Comparison of ENCODE assay signal across 23 cellular contexts in genomic region chr11:126054882-126055281, GRCh38. TPM values are rescaled to one million over a fixed set of nuclear protein-coding genes. Genes with fewer than 3 reads are reported as not detected.
DNase-seq lines count a peak whose midpoint lies in the region; ATAC-seq, FAIRE-seq and TF ChIP-seq lines count a peak whose summit lies in the region.
"Had no signal": no experiment of that assay in that cellular context is flagged by ENCODE, and none has a peak within 500 bp of the region (broad histone marks: within the 10 kb centered on the region; RNA-seq: fewer than 3 reads in every experiment).

No MANE protein-coding gene starts in this region.

- no peak overlapping the region for H3K18ac ChIP-seq in mesenchymal stem cell (ENCODE audit: low read depth in 1 of 2, low read length in 2 of 2)

- no TSS peak for BruUV-seq in GM12878 (replicated peaks; lab: Mats Ljungman, UMichigan)

- H3K9me3 ChIP-seq in GM12878 (replicated peaks; ENCODE audit: control insufficient read depth, insufficient read depth, low read length) (no peaks in the 10 kb centered on the region), mesenchymal stem cell (ENCODE audit: control insufficient read depth, low read length) (no peaks in the 10 kb centered on the region)
- H3K9me3 ChIP-seq: BLaER1, Caco-2 had no signal

- in situ Hi-C loops in GM12878 (cut with MboI), result no loop called here

- CTCF ChIA-PET in GM12878 (lab: Yijun Ruan, JAX), result no interaction called here

- H4K8ac ChIP-seq in mesenchymal stem cell (ENCODE audit: low read length), result no peak overlapping the region

- no peaks in the 10 kb centered on the region; the same call in 1 of the 2 replicates for H3K79me2 ChIP-seq in GM12878 (ENCODE audit: control insufficient read depth, insufficient read depth, low read length)

- no peak overlapping the region for H2AFZ ChIP-seq in GM12878 (ENCODE audit: control insufficient read depth, low read depth, low read length)
- no peak overlapping the region for H2AFZ ChIP-seq in mesenchymal stem cell (ENCODE audit: low read depth, low read length)
- H2AFZ ChIP-seq: GM23248 had no signal

- DNase-seq in GM12892 (ENCODE audit: insufficient read length), result no peak
- DNase-seq in GM12878 (ENCODE audit: low read depth, low spot score), result no peak
- no peak for DNase-seq in mesenchymal stem cell
- no peak for DNase-seq in dedifferentiated amniotic fluid mesenchymal stem cell (ENCODE audit: extremely low spot score)
- DNase-seq: Caco-2; CD4-positive, CD25-positive, alpha-beta regulatory T cell; CD8-positive, alpha-beta T cell; DMS153; DND-41; GM23248; H7; HCEC 1CT had no signal

- H2BK5ac ChIP-seq in mesenchymal stem cell (ENCODE audit: low read depth, low read length, poor library complexity, severe bottlenecking), result no peak overlapping the region

- WGBS in GM12878 (ENCODE audit: insufficient coverage, insufficient replicate concordance, low lambda C conversion rate, missing lambda C conversion rate), result 71% methylated on average over 5 of the region's 5 CpGs
- 96% methylated on average over 4 of the region's 5 CpGs for WGBS in mesenchymal stem cell

- H3K4me1 ChIP-seq in GM12878 (ENCODE audit: control insufficient read depth, insufficient read depth, low read length) (no peaks in the 10 kb centered on the region), mesenchymal stem cell (ENCODE audit: control insufficient read depth, insufficient read depth, low read depth, low read length) (no peaks in the 10 kb centered on the region)
- H3K4me1 ChIP-seq: BLaER1, Caco-2 had no signal

- no peak overlapping the region for H4K91ac ChIP-seq in mesenchymal stem cell (ENCODE audit: low read length)

- H3K27me3 ChIP-seq in GM12878 (replicated peaks in 1 of 2; ENCODE audit: control insufficient read depth in 2 of 2, insufficient read depth in 2 of 2, low read length in 1 of 2), result peaks cover 0 to 3% of the 10 kb centered on the region in 2 experiments; a peak in 2 of 4 replicates
- peaks cover 0 to 19% of the 10 kb centered on the region in 2 experiments for H3K27me3 ChIP-seq in mesenchymal stem cell (ENCODE audit: control insufficient read depth in 1 of 2, insufficient read depth in 1 of 2, low read length in 2 of 2)
- H3K27me3 ChIP-seq: BLaER1 had no signal

- H4K20me1 ChIP-seq in GM12878 (ENCODE audit: control insufficient read depth, insufficient read depth), result no peaks in the 10 kb centered on the region
- H4K20me1 ChIP-seq: BLaER1 had no signal

- H3K27ac ChIP-seq in GM12878 (ENCODE audit: control insufficient read depth, insufficient read depth), result no peak overlapping the region
- no peak overlapping the region for H3K27ac ChIP-seq in mesenchymal stem cell (ENCODE audit: low read length, poor library complexity, severe bottlenecking)
- H3K27ac ChIP-seq: 22Rv1, BLaER1, C4-2B, GM23248 had no signal

- no peak overlapping the region for H3K14ac ChIP-seq in mesenchymal stem cell (ENCODE audit: low read length in 2 of 2)

- intact Hi-C loops in GM12878 (cut with micrococcal nuclease; ENCODE audit: unreplicated experiment), result loop anchor here (5.0 kb wide), 1 partner anchor 53 kb away; no protein-coding TSS in a partner anchor

- H3K9ac ChIP-seq in GM12878 (ENCODE audit: control insufficient read depth, insufficient read depth, low read length), result no peak overlapping the region
- peak overlapping the region; percentile 10 for H3K9ac ChIP-seq in mesenchymal stem cell (ENCODE audit: low read length)
- H3K9ac ChIP-seq: BLaER1, GM23248 had no signal

- no peak overlapping the region for H2BK120ac ChIP-seq in mesenchymal stem cell (ENCODE audit: low read depth, low read length)

- FAIRE-seq in GM12892 (lab: Jason Lieb, UNC), result peak; percentile 38
- FAIRE-seq in GM12878 (lab: Jason Lieb, UNC), result no peak
- FAIRE-seq: A204.1, G401.6, GM18507, GM19239, H1 had no signal

- no peak overlapping the region for H2BK12ac ChIP-seq in mesenchymal stem cell (ENCODE audit: low read length in 2 of 2)

- H3K4ac ChIP-seq in mesenchymal stem cell (ENCODE audit: low read depth in 1 of 2, low read length in 2 of 2), result no peak overlapping the region

- ATAC-seq in GM12878 (no peak), HG03039 (IDR thresholded peaks at IDR 0.05; ENCODE audit: unreplicated experiment) (no peak), GM18511 (IDR thresholded peaks at IDR 0.05; ENCODE audit: unreplicated experiment) (no peak)
- ATAC-seq: CD8-positive, alpha-beta T cell had no signal

- no peak overlapping the region for H2AK5ac ChIP-seq in mesenchymal stem cell (ENCODE audit: low read length, severe bottlenecking)

- no peak for TF ChIP-seq RAD21 in GM12878 (IDR thresholded peaks at IDR 0.05; ENCODE audit: insufficient read depth, low read depth, low read length)

- RAD21 ChIA-PET in GM12878 (lab: Charles Lee; ENCODE audit: unreplicated experiment), result interaction anchor here (0.9 kb wide), 1 partner anchor 70 kb away, joined by 4 read pairs; no protein-coding TSS in a partner anchor

- H3K4me2 ChIP-seq in GM12878 (ENCODE audit: control insufficient read depth, insufficient read depth) (no peak overlapping the region), mesenchymal stem cell (ENCODE audit: low read length, poor library complexity, severe bottlenecking) (no peak overlapping the region)
- H3K4me2 ChIP-seq: BLaER1 had no signal

- TF ChIP-seq POLR2A in GM12892 (IDR thresholded peaks at IDR 0.05; ENCODE audit: low read depth, low read length) (no peak), GM12878 (IDR thresholded peaks at IDR 0.05; ENCODE audit: low read depth, low read length) (no peak)

- no peak overlapping the region for H3K4me3 ChIP-seq in GM12878
- H3K4me3 ChIP-seq in mesenchymal stem cell (ENCODE audit: insufficient read depth in 1 of 2, low read depth in 1 of 2, low read length in 2 of 2), result peak overlapping the region in 1 of 2 experiments; percentile 84
- H3K4me3 ChIP-seq: BLaER1, GM23248 had no signal

- no peaks in the 10 kb centered on the region for H3K79me1 ChIP-seq in mesenchymal stem cell (replicated peaks; ENCODE audit: low read length, poor library complexity, severe bottlenecking)

- no peak overlapping the region for H3K23ac ChIP-seq in mesenchymal stem cell (ENCODE audit: low read length in 2 of 2)

- POLR2A ChIA-PET in GM12878 (lab: Charles Lee), result no interaction called here

- H3K36me3 ChIP-seq in GM12878 (ENCODE audit: control insufficient read depth in 2 of 2, insufficient read depth in 2 of 2, low read length in 1 of 2) (no peaks in the 10 kb centered on the region), mesenchymal stem cell (ENCODE audit: control insufficient read depth in 1 of 2, insufficient read depth in 2 of 2, low read depth in 1 of 2, low read length in 2 of 2) (peaks cover 0 to 18% of the 10 kb centered on the region in 2 experiments)
- H3K36me3 ChIP-seq: BLaER1 had no signal

- H2BK15ac ChIP-seq in mesenchymal stem cell (ENCODE audit: low read depth, poor library complexity, severe bottlenecking), result no peak overlapping the region

- no peak for TF ChIP-seq EP300 in GM12878 (IDR thresholded peaks at IDR 0.05; ENCODE audit: borderline replicate concordance in 1 of 2, control insufficient read depth in 1 of 2, low read depth in 2 of 2, low read length in 2 of 2)

- SMC1A ChIA-PET in GM12878 (lab: Charles Lee; ENCODE audit: uncharacterized antibody, unreplicated experiment), result interaction anchor here (1.3 to 1.7 kb wide), 2 partner anchors 16 to 127 kb away, joined by 3 read pairs; no protein-coding TSS in a partner anchor

- no peak for TF ChIP-seq CTCF in GM12878 (IDR thresholded peaks at IDR 0.05 in 2 of 3, conservative IDR thresholded peaks at IDR 0.05 in 1 of 3; ENCODE audit: control insufficient read depth in 2 of 3, extremely low read depth in 1 of 3, insufficient read depth in 1 of 3, low read depth in 3 of 3, low read length in 3 of 3)

TF ChIP-seq in GM12878, 131 proteins besides CTCF, POLR2A, EP300 and RAD21:
- no peak for TF ChIP-seq MAX (IDR thresholded peaks at IDR 0.05; ENCODE audit: low read depth, low read length)
- TF ChIP-seq ZBED1 (IDR thresholded peaks at IDR 0.05; ENCODE audit: borderline replicate concordance), result no peak
- no peak for TF ChIP-seq RUNX3 (IDR thresholded peaks at IDR 0.05; ENCODE audit: low read length)
- peak in 1 of 2 experiments; percentile 12; a peak in 1 of 4 replicates for TF ChIP-seq BHLHE40 (IDR thresholded peaks at IDR 0.05; ENCODE audit: borderline replicate concordance in 1 of 2, low read depth in 2 of 2, low read length in 1 of 2)
- TF ChIP-seq SUZ12 (IDR thresholded peaks at IDR 0.05; ENCODE audit: unreplicated experiment), result no peak
- no peak for TF ChIP-seq CREB1 (IDR thresholded peaks at IDR 0.05; ENCODE audit: low read depth)
- TF ChIP-seq SREBF1 (IDR thresholded peaks at IDR 0.05; ENCODE audit: low read length), result no peak
- peak; percentile 81; the same call in 1 of the 2 replicates for TF ChIP-seq RAD51 (IDR thresholded peaks at IDR 0.05)
- no peak for TF ChIP-seq CREM (IDR thresholded peaks at IDR 0.05; ENCODE audit: low read depth)
- no peak for TF ChIP-seq NR2C1 (IDR thresholded peaks at IDR 0.05)
TF ChIP-seq in GM12878: peak in this region for 2.

RNA-seq across cellular contexts. Expression of gene CDON, which starts 7.8 kb away (rescaled TPM):
- polyA plus RNA-seq in GM12892 (2012; ENCODE audit: missing spikeins), result 0.15 TPM
- 13.1 and 16.6 TPM in 2 replicates for total RNA-seq in GM12878 (2013; cell fraction: nucleolus; rRNA removed)
- 0.23 and 0.38 TPM in 2 replicates for total RNA-seq in GM12878 (2014; rRNA removed)
- total RNA-seq in GM12878 (2014; rRNA removed; fragmentation: Illumina TruSeq; extraction: Trizol), result 0.28 and 0.45 TPM in 2 replicates
- total RNA-seq in GM12878 (2021), result 0.21 and 0.46 TPM in 2 replicates
- 0.54 TPM for polyA plus RNA-seq in GM12878 (2011; ENCODE audit: low read depth)
- polyA plus RNA-seq in GM12878 (2011; rRNA removed), result 3.2 and 4.2 TPM in 2 replicates
- 2.7 and 3.9 TPM in 2 replicates for polyA plus RNA-seq in GM12878 (2011; cell fraction: cytosol; rRNA removed)
- polyA plus RNA-seq in GM12878 (2011; cell fraction: nucleus; rRNA removed), result 5.4 and 6.3 TPM in 2 replicates
- 0.23 and 0.87 TPM in 2 replicates for polyA plus RNA-seq in GM12878 (2012)
- polyA plus RNA-seq in GM12878 (2014; fragmentation: Illumina TruSeq; extraction: Trizol), result 0.40 and 0.79 TPM in 2 replicates
- under 1 TPM; 0.07 to 0.21 TPM for polyA plus RNA-seq in GM12878 (2014; fragmentation: Nextera tagmentation; extraction: Ambion mirVana)
- 0.27 and 0.31 TPM in 2 replicates for polyA plus RNA-seq in GM12878 (2014; rRNA removed)
- under 1 TPM; 0.32 to 0.83 TPM for polyA plus RNA-seq in GM12878 (2016; fragmentation: Nextera tagmentation; extraction: Ambion mirVana)
- polyA minus RNA-seq in GM12878 (2011; rRNA and poly(A)+ RNA removed), result 11.7 and 14.4 TPM in 2 replicates
- 2.8 and 4.3 TPM in 2 replicates for polyA minus RNA-seq in GM12878 (2011; cell fraction: cytosol; rRNA and poly(A)+ RNA removed)
- 6.9 and 11.3 TPM in 2 replicates for polyA minus RNA-seq in GM12878 (2011; cell fraction: nucleus; rRNA and poly(A)+ RNA removed)
- polyA plus RNA-seq in mesenchymal stem cell (2013, experiment 1 of 2), result 1.3 TPM
- 1.1 TPM for polyA plus RNA-seq in mesenchymal stem cell (2013, experiment 2 of 2)
- total RNA-seq: B cell had no signal
